ENCODE assay signal across 8 cellular contexts in genomic region chr7:66204822-66205735, GRCh38. TPM values are rescaled to one million over a fixed set of nuclear protein-coding genes. Genes with fewer than 3 reads are reported as not detected.
DNase-seq lines count a peak whose midpoint lies in the region; ATAC-seq and TF ChIP-seq lines count a peak whose summit lies in the region.

TPST1 (plus strand) TSS chr7:66205334; CDS start chr7:66240426, 35,092 bp downstream.

- TF ChIP-seq POLR2A in ovary (IDR thresholded peaks at IDR 0.05) = peak; percentile 92

- H3K4me1 ChIP-seq in ovary (ENCODE audit: insufficient read depth) (peaks cover 4% of the 10 kb centered on the region), thymus (ENCODE audit: control insufficient read depth, insufficient read depth, low read length) (peaks cover 6% of the 10 kb centered on the region)

- WGBS in ovary, 3 donors = 0% methylated on average over 70 to 89 of the region's 89 CpGs
- under 1% methylated on average over 89 of the region's 89 CpGs for WGBS in thymus

- H3K36me3 ChIP-seq in ovary = no peaks in the 10 kb centered on the region
- H3K36me3 ChIP-seq in thymus (ENCODE audit: control insufficient read depth, insufficient read depth) = no peaks in the 10 kb centered on the region

- H3K4me3 ChIP-seq in GM12864 (ENCODE audit: low read depth, low read length) = peak within 1 kb of the TSS; percentile 80
- H3K4me3 ChIP-seq in ovary = peak within 1 kb of the TSS; percentile 61
- H3K4me3 ChIP-seq in thymus (ENCODE audit: low read length) = peak within 1 kb of the TSS; percentile 68

- no peak for TF ChIP-seq EP300 in ovary (IDR thresholded peaks at IDR 0.05)

- ATAC-seq in HG02571 (IDR thresholded peaks at IDR 0.05; ENCODE audit: unreplicated experiment) (peak; percentile 93), Right ventricle myocardium inferior (peak; percentile 95)

- H3K27me3 ChIP-seq in ovary (no peaks in the 10 kb centered on the region), thymus (ENCODE audit: control insufficient read depth, insufficient read depth) (peaks cover 14% of the 10 kb centered on the region)

- peak within 1 kb of the TSS; percentile 37 to 65 for H3K27ac ChIP-seq in ovary
- peak within 1 kb of the TSS; percentile 5 for H3K27ac ChIP-seq in thymus (ENCODE audit: low read depth)

- H3K9me3 ChIP-seq in ovary = no peaks in the 10 kb centered on the region
- no peaks in the 10 kb centered on the region for H3K9me3 ChIP-seq in thymus (ENCODE audit: control insufficient read depth)

- DNase-seq in GM12864 (ENCODE audit: low read depth) = peak; percentile 44
- peak; percentile 85 for DNase-seq in NCI-H1048 (lab: John Stamatoyannopoulos, UW)
- DNase-seq in SKM-1 treated with dmso at 0.1 percent for 144 hours (lab: John Stamatoyannopoulos, UW; ENCODE audit: unreplicated experiment) = peak; percentile 82
- peak; percentile 64 for DNase-seq in activated naive CD8-positive, alpha-beta T cell treated with anti-CD3 and anti-CD28 coated beads, Interleukin-2, amount 50 U/mL, for 16 hours (ENCODE audit: low read depth, low spot score)
- DNase-seq in Right ventricle myocardium inferior (ENCODE audit: missing footprints) = peak; percentile 93
- peak; percentile 89 to 96 (median 92) for DNase-seq in ovary

- intact Hi-C loops in Right ventricle myocardium inferior (cut with DNase I) (loop anchor here (5.0 kb wide), 2 partner anchors 53 to 287 kb away; no protein-coding TSS in a partner anchor), ovary (cut with DNase I) (loop anchor here in 2 of 4 donors (5.0 to 10.0 kb wide), 2 partner anchors 60 to 207 kb away; no protein-coding TSS in a partner anchor)

- TF ChIP-seq CTCF in GM12864 (IDR thresholded peaks at IDR 0.05; ENCODE audit: low read depth, low read length, missing control alignments) (peak; percentile 60), ovary (IDR thresholded peaks at IDR 0.05) (peak; percentile 80 to 93 (median 93))

RNA-seq across cellular contexts. Expression of gene TPST1, which starts in this region (rescaled TPM):
- total RNA-seq in Right ventricle myocardium inferior (6.5 TPM), ovary (10 to 100 TPM; 24.0 to 42.5 (median 30.3) TPM)
- polyA plus RNA-seq in ovary (10 to 100 TPM; 18.9 to 42.6 TPM), thymus (4.7 TPM)

Comparison
In these comparisons a context has a peak if more than half of its experiments do, and no peak if none do; other contexts are left out.
1. Peak in every context shown above with its lines: DNase-seq, ATAC-seq, H3K4me3 ChIP-seq and H3K27ac ChIP-seq.